2 cellular contexts compared by ENCODE assay signal in genomic region chr6:44067073-44067759, GRCh38.
TF ChIP-seq lines count a peak whose summit lies in the region.

No MANE protein-coding gene starts in this region.

TF ChIP-seq in HepG2, 621 proteins besides CTCF, POLR2A, EP300 and RAD21 (continued from another document):
- TF ChIP-seq MAFG (CRISPR knock-in tag; IDR thresholded peaks at IDR 0.05) (no peak), HNRNPH1 (optimal IDR thresholded peaks at IDR 0.05; ENCODE audit: low read depth, low read length) (no peak), ZNF441 (CRISPR knock-in tag; IDR thresholded peaks at IDR 0.05; ENCODE audit: borderline replicate concordance) (no peak), AKAP8 (CRISPR knock-in tag; IDR thresholded peaks at IDR 0.05) (peak; percentile 30; the same call in 1 of the 2 replicates), CREB3 (CRISPR knock-in tag; IDR thresholded peaks at IDR 0.05) (no peak), ZNF263 (CRISPR knock-in tag; IDR thresholded peaks at IDR 0.05) (0 out of 2 replicates have a peak, but pooled peaks have one; percentile 7), ELF4 (CRISPR knock-in tag; IDR thresholded peaks at IDR 0.05; ENCODE audit: borderline replicate concordance) (no peak), FOXC1 (CRISPR knock-in tag; IDR thresholded peaks at IDR 0.05; ENCODE audit: borderline replicate concordance) (no peak), NFRKB (IDR thresholded peaks at IDR 0.05) (no peak), BHLHE40 (IDR thresholded peaks at IDR 0.05; ENCODE audit: low read length) (no peak), ZC3H4 (CRISPR knock-in tag; IDR thresholded peaks at IDR 0.05; ENCODE audit: borderline replicate concordance) (no peak), TFAP4 (IDR thresholded peaks at IDR 0.05; ENCODE audit: borderline replicate concordance, low read depth) (peak; percentile 44; the same call in 1 of the 2 replicates), TEAD3 (CRISPR knock-in tag; optimal IDR thresholded peaks at IDR 0.05; ENCODE audit: borderline replicate concordance) (peak; percentile 20), ZNF430 (CRISPR knock-in tag; IDR thresholded peaks at IDR 0.05) (peak; percentile 55; the same call in 1 of the 2 replicates), HIC2 (CRISPR knock-in tag; IDR thresholded peaks at IDR 0.05; ENCODE audit: low read depth) (0 out of 2 replicates have a peak, but pooled peaks have one; percentile 20), MEIS2 (CRISPR knock-in tag; IDR thresholded peaks at IDR 0.05) (no peak), DBP (CRISPR knock-in tag; IDR thresholded peaks at IDR 0.05; ENCODE audit: not compliant biosample characterization) (no peak), PLSCR1 (CRISPR knock-in tag; IDR thresholded peaks at IDR 0.05; ENCODE audit: borderline replicate concordance) (no peak), ZFP91 (CRISPR knock-in tag; IDR thresholded peaks at IDR 0.05; ENCODE audit: borderline replicate concordance) (0 out of 2 replicates have a peak, but pooled peaks have one; percentile 2), ZSCAN31 (CRISPR knock-in tag; IDR thresholded peaks at IDR 0.05; ENCODE audit: low read depth) (0 out of 2 replicates have a peak, but pooled peaks have one; percentile 22), ZNF615 (CRISPR knock-in tag; IDR thresholded peaks at IDR 0.05; ENCODE audit: borderline replicate concordance) (no peak), KMT2B (CRISPR knock-in tag; IDR thresholded peaks at IDR 0.05) (0 out of 2 replicates have a peak, but pooled peaks have one; percentile 30), ZNF850 (CRISPR knock-in tag; conservative IDR thresholded peaks at IDR 0.05) (no peak), NR2C2 (CRISPR knock-in tag; IDR thresholded peaks at IDR 0.05; ENCODE audit: borderline replicate concordance) (no peak)

TF ChIP-seq in K562, 482 proteins besides CTCF, POLR2A, EP300 and RAD21 (continued from another document):
- TF ChIP-seq ID3 (CRISPR knock-in tag; IDR thresholded peaks at IDR 0.05): no peak
- TF ChIP-seq ID3 (tag; IDR thresholded peaks at IDR 0.05): 0 out of 2 replicates have a peak, but pooled peaks have one; percentile 38
- TF ChIP-seq FOXA3 (CRISPR knock-in tag; conservative IDR thresholded peaks at IDR 0.05 in 1 of 2, IDR thresholded peaks at IDR 0.05 in 1 of 2): 0 out of 4 replicates have a peak, but pooled peaks of 1 of the 2 experiments have one; percentile 17
- no peak for TF ChIP-seq ARID2 (IDR thresholded peaks at IDR 0.05)
- no peak for TF ChIP-seq MTA1 (IDR thresholded peaks at IDR 0.05; ENCODE audit: borderline replicate concordance)
